ENCODE assay signal across 8 cellular contexts in genomic region chr10:61001731-61002122, GRCh38. TPM values are rescaled to one million over a fixed set of nuclear protein-coding genes. Genes with fewer than 3 reads are reported as not detected.
DNase-seq lines count a peak whose midpoint lies in the region; ATAC-seq and TF ChIP-seq lines count a peak whose summit lies in the region.

No MANE protein-coding gene starts in this region.

- 25 to 38% (median 33%) methylated on average over 16 to 18 of the region's 18 CpGs for WGBS in psoas muscle, 3 donors

- H3K27me3 ChIP-seq in psoas muscle (ENCODE audit: insufficient read depth in 3 of 3, low read length in 2 of 3), result peaks cover 0 to 14% (median 3%) of the 10 kb centered on the region in 3 donors

- H3K27ac ChIP-seq in psoas muscle, result no peak overlapping the region

- H3K4me3 ChIP-seq in foreskin fibroblast (ENCODE audit: low read depth in 1 of 2, low read length in 2 of 2) (peak overlapping the region; percentile 49 to 66), psoas muscle (peak overlapping the region; percentile 64)

- peaks cover 3% of the 10 kb centered on the region for H3K9me3 ChIP-seq in psoas muscle

- DNase-seq in D341Med (ENCODE audit: low spot score) (peak; percentile 37), SK-N-DZ (ENCODE audit: low spot score) (peak; percentile 41), foreskin fibroblast (no peak), psoas muscle (no peak), ACHN (no peak), NOMO-1 treated with dmso at 0.1 percent for 144 hours (lab: John Stamatoyannopoulos, UW; ENCODE audit: unreplicated experiment) (no peak), NCI-H128 (lab: John Stamatoyannopoulos, UW; ENCODE audit: unreplicated experiment) (no peak)
- DNase-seq in activated naive CD4-positive, alpha-beta T cell treated with anti-CD3 and anti-CD28 coated beads, Interleukin-2, amount 50 U/mL, for 16 hours, result no peak

- peaks cover 3% of the 10 kb centered on the region for H3K4me1 ChIP-seq in psoas muscle

- no peaks in the 10 kb centered on the region for H3K36me3 ChIP-seq in psoas muscle (ENCODE audit: insufficient read depth in 1 of 2, low read depth in 1 of 2)

- intact Hi-C loops in psoas muscle (cut with DNase I), result no loop called here

- no peak for ATAC-seq in psoas muscle

- TF ChIP-seq CTCF in foreskin fibroblast (IDR thresholded peaks at IDR 0.05; ENCODE audit: low read depth, low read length) (no peak), psoas muscle (IDR thresholded peaks at IDR 0.05) (no peak)

- in situ Hi-C loops in ACHN (cut with HindIII; ENCODE audit: low pct_ligation_motif_present, low pct_unique_long_range_greater_than_20kb, low sequenced_read_pairs), result no loop called here

RNA-seq across cellular contexts. Expression of gene RHOBTB1, which starts 57.7 kb away (rescaled TPM):
- 41.8 and 48.5 TPM in 2 replicates for polyA plus RNA-seq in SK-N-DZ (2014; cell fraction: cytosol; rRNA removed)
- 66.6 and 67.1 TPM in 2 replicates for polyA plus RNA-seq in SK-N-DZ (2014; cell fraction: nucleus; rRNA removed)
- 10 to 100 TPM; 20.8 to 47.4 (median 30.7) TPM for total RNA-seq in psoas muscle
- 10 to 100 TPM in 2 of 3 donors, 1 to 10 TPM in 1; 1.8 to 28.4 (median 13.6) TPM for polyA plus RNA-seq in psoas muscle

Comparison
In these comparisons a context has a peak if more than half of its experiments do, and no peak if none do; other contexts are left out.
1. DNase-seq: peak in D341Med (single experiment) and SK-N-DZ (single experiment); none in foreskin fibroblast (0 of 2), psoas muscle (0 of 2), ACHN (single experiment), NOMO-1 treated with dmso at 0.1 percent for 144 hours (single experiment), NCI-H128 (single experiment) and activated naive CD4-positive, alpha-beta T cell treated with anti-CD3 and anti-CD28 coated beads, Interleukin-2, amount 50 U/mL, for 16 hours (single experiment).